Comparison of ENCODE assay signal across 9 cellular contexts in genomic region chr16:12087901-12088364, GRCh38.
DNase-seq lines count a peak whose midpoint lies in the region; ATAC-seq and TF ChIP-seq lines count a peak whose summit lies in the region.
"Had no signal": no experiment of that assay in that cellular context is flagged by ENCODE, and none has a peak within 500 bp of the region (broad histone marks: within the 10 kb centered on the region; RNA-seq: fewer than 3 reads in every experiment).

No MANE protein-coding gene starts in this region.

- H3K9me3 ChIP-seq in esophagus squamous epithelium, result no peaks in the 10 kb centered on the region
- no peaks in the 10 kb centered on the region for H3K9me3 ChIP-seq in thymus (ENCODE audit: control insufficient read depth)

- H3K27me3 ChIP-seq in esophagus squamous epithelium, result no peaks in the 10 kb centered on the region
- no peaks in the 10 kb centered on the region for H3K27me3 ChIP-seq in thymus (ENCODE audit: control insufficient read depth, insufficient read depth)

- H3K4me3 Mint-ChIP-seq in activated naive CD4-positive, alpha-beta T cell treated with anti-CD3 and anti-CD28 coated beads, Interleukin-2, amount 50 U/mL, for 24 hours, result peak overlapping the region; percentile 57
- H3K4me3 Mint-ChIP-seq in natural killer cell treated with Interleukin-12 subunit alpha and Interleukin-12 subunit beta and Interleukin-15 and Interleukin-18, amount 100 ng/mL, for 72 hours, result no peak overlapping the region

- ATAC-seq in HG03565 (IDR thresholded peaks at IDR 0.05; ENCODE audit: unreplicated experiment) (no peak), GM19467 (IDR thresholded peaks at IDR 0.05; ENCODE audit: unreplicated experiment) (no peak)
- ATAC-seq in natural killer cell treated with Interleukin-12 subunit alpha and Interleukin-12 subunit beta and Interleukin-15 and Interleukin-18, amount 100 ng/mL, for 72 hours, result no peak

- peaks cover 3% of the 10 kb centered on the region for H3K36me3 Mint-ChIP-seq in activated naive CD4-positive, alpha-beta T cell treated with anti-CD3 and anti-CD28 coated beads, Interleukin-2, amount 50 U/mL, for 24 hours
- H3K36me3 Mint-ChIP-seq in natural killer cell treated with Interleukin-12 subunit alpha and Interleukin-12 subunit beta and Interleukin-15 and Interleukin-18, amount 100 ng/mL, for 72 hours, result no peaks in the 10 kb centered on the region

- DNase-seq in activated naive CD4-positive, alpha-beta T cell treated with anti-CD3 and anti-CD28 coated beads, Interleukin-2, amount 50 U/mL, for 16 hours, result no peak
- DNase-seq in NCI-H2196 (lab: John Stamatoyannopoulos, UW; ENCODE audit: unreplicated experiment) (peak; percentile 72), esophagus squamous epithelium (lab: John Stamatoyannopoulos, UW) (no peak)
- DNase-seq in natural killer cell treated with Interleukin-12 subunit alpha and Interleukin-12 subunit beta and Interleukin-15 and Interleukin-18, amount 100 ng/mL, for 72 hours (ENCODE audit: low spot score), result no peak

- no peak overlapping the region for H3K4me3 ChIP-seq in esophagus squamous epithelium
- H3K4me3 ChIP-seq in thymus (ENCODE audit: low read length), result no peak overlapping the region
- H3K4me3 ChIP-seq: PC-9 had no signal

- intact Hi-C loops in esophagus squamous epithelium (cut with DNase I), result no loop called here

- H3K4me1 ChIP-seq in esophagus squamous epithelium, result peaks cover 24 to 60% (median 35%) of the 10 kb centered on the region in 3 donors
- peaks cover 60% of the 10 kb centered on the region for H3K4me1 ChIP-seq in thymus (ENCODE audit: control insufficient read depth, insufficient read depth, low read length)

- WGBS in esophagus squamous epithelium, 2 donors, result 33 to 40% methylated on average over 1 to 6 of the region's 9 CpGs
- 33% methylated on average over 9 of the region's 9 CpGs for WGBS in thymus

- TF ChIP-seq CTCF in esophagus squamous epithelium (IDR thresholded peaks at IDR 0.05), result no peak

- peak overlapping the region; percentile 79 for H3K27ac Mint-ChIP-seq in activated naive CD4-positive, alpha-beta T cell treated with anti-CD3 and anti-CD28 coated beads, Interleukin-2, amount 50 U/mL, for 24 hours
- H3K27ac Mint-ChIP-seq in natural killer cell treated with Interleukin-12 subunit alpha and Interleukin-12 subunit beta and Interleukin-15 and Interleukin-18, amount 100 ng/mL, for 72 hours, result no peak overlapping the region

- H3K27me3 Mint-ChIP-seq in activated naive CD4-positive, alpha-beta T cell treated with anti-CD3 and anti-CD28 coated beads, Interleukin-2, amount 50 U/mL, for 24 hours, result no peaks in the 10 kb centered on the region
- H3K27me3 Mint-ChIP-seq in natural killer cell treated with Interleukin-12 subunit alpha and Interleukin-12 subunit beta and Interleukin-15 and Interleukin-18, amount 100 ng/mL, for 72 hours, result no peaks in the 10 kb centered on the region

- TF ChIP-seq POLR2A in esophagus squamous epithelium (IDR thresholded peaks at IDR 0.05), result no peak

- H3K9me3 Mint-ChIP-seq in activated naive CD4-positive, alpha-beta T cell treated with anti-CD3 and anti-CD28 coated beads, Interleukin-2, amount 50 U/mL, for 24 hours, result no peaks in the 10 kb centered on the region
- H3K9me3 Mint-ChIP-seq in natural killer cell treated with Interleukin-12 subunit alpha and Interleukin-12 subunit beta and Interleukin-15 and Interleukin-18, amount 100 ng/mL, for 72 hours, result no peaks in the 10 kb centered on the region

- H3K27ac ChIP-seq in esophagus squamous epithelium (peak overlapping the region; percentile 23 to 90 (median 56)), thymus (ENCODE audit: low read depth) (peak overlapping the region; percentile 78)
- H3K27ac ChIP-seq: PC-9 had no signal

- H3K36me3 ChIP-seq in esophagus squamous epithelium, result peaks cover 0 to 25% (median 0%) of the 10 kb centered on the region in 3 donors
- H3K36me3 ChIP-seq in thymus (ENCODE audit: control insufficient read depth, insufficient read depth), result peaks cover 10% of the 10 kb centered on the region

- H3K4me1 Mint-ChIP-seq in activated naive CD4-positive, alpha-beta T cell treated with anti-CD3 and anti-CD28 coated beads, Interleukin-2, amount 50 U/mL, for 24 hours, result peaks cover 52% of the 10 kb centered on the region
- peaks cover 10 to 12% of the 10 kb centered on the region in 2 donors for H3K4me1 Mint-ChIP-seq in natural killer cell treated with Interleukin-12 subunit alpha and Interleukin-12 subunit beta and Interleukin-15 and Interleukin-18, amount 100 ng/mL, for 72 hours (ENCODE audit: low read depth in 2 of 2)
